ENCODE assay signal across 1 cellular context in genomic region chr1:41395599-41395956, GRCh38.
TF ChIP-seq lines count a peak whose summit lies in the region.

No MANE protein-coding gene starts in this region.

TF ChIP-seq in GM23338, 12 proteins besides CTCF, POLR2A, EP300 and RAD21 (continued from another document):
- TF ChIP-seq ZNF462 (CRISPR knock-in tag; IDR thresholded peaks at IDR 0.05), result no peak
- no peak for TF ChIP-seq ZNF331 (CRISPR knock-in tag; IDR thresholded peaks at IDR 0.05; ENCODE audit: low read depth)
